Comparison of ENCODE assay signal across 20 cellular contexts in genomic region chr12:89210277-89210676, GRCh38.
DNase-seq lines count a peak whose midpoint lies in the region; ATAC-seq and TF ChIP-seq lines count a peak whose summit lies in the region.
"Had no signal": no experiment of that assay in that cellular context is flagged by ENCODE, and none has a peak within 500 bp of the region (broad histone marks: within the 10 kb centered on the region; RNA-seq: fewer than 3 reads in every experiment).

No MANE protein-coding gene starts in this region.

- no peak overlapping the region for H2BK120ac ChIP-seq in IMR-90 (ENCODE audit: low read depth, low read length)

- H3F3A ChIP-seq in GM23248 (ENCODE audit: insufficient read depth) = peaks cover 23% of the 10 kb centered on the region; the same call in 1 of the 2 replicates
- H3F3A ChIP-seq in neural progenitor cell (ENCODE audit: low read depth) = no peaks in the 10 kb centered on the region

- WGBS in GM23248 (ENCODE audit: low coverage in 1 of 2, low lambda C conversion rate in 2 of 2, missing lambda C conversion rate in 2 of 2), 2 experiments = 64 to 71% methylated on average over 2 of the region's 2 CpGs
- no CpG with 5 or more reads among the region's 2 CpGs for WGBS in IMR-90 (ENCODE audit: extremely low coverage in 2 of 2, insufficient read length in 1 of 2), 2 experiments
- 74 to 95% (median 92%) methylated on average over 2 of the region's 2 CpGs for WGBS in heart left ventricle, 4 donors

- no peak overlapping the region; the same call in 1 of the 2 replicates for H2BK20ac ChIP-seq in IMR-90 (ENCODE audit: low read depth, low read length)

- H3K79me1 ChIP-seq in IMR-90 (ENCODE audit: low read depth in 1 of 2, low read length in 2 of 2) = no peaks in the 10 kb centered on the region

- peak; percentile 19 for ATAC-seq in activated CD4-positive, alpha-beta T cell treated with anti-CD3 and anti-CD28 coated beads for 36 hours
- ATAC-seq in IMR-90 (ENCODE audit: low read depth) (no peak), heart left ventricle (no peak)
- ATAC-seq: A549; activated naive CD8-positive, alpha-beta T cell treated with anti-CD3 and anti-CD28 coated beads, Interleukin-2, amount 50 U/mL, for 24 hours had no signal

- H4K5ac ChIP-seq in IMR-90 (ENCODE audit: low read depth, low read length) = no peak overlapping the region

- H3K4me1 ChIP-seq in GM23248 (ENCODE audit: insufficient read depth) (peaks cover 43% of the 10 kb centered on the region), IMR-90 (ENCODE audit: control insufficient read depth, insufficient read depth, low read length) (peaks cover 4% of the 10 kb centered on the region; the same call in 1 of the 2 replicates), neural progenitor cell (peaks cover 24% of the 10 kb centered on the region), heart left ventricle (peaks cover 0 to 56% (median 10%) of the 10 kb centered on the region in 12 donors)
- H3K4me1 ChIP-seq: A549 had no signal

- no peak for DNase-seq in activated CD4-positive, alpha-beta T cell treated with anti-CD3 and anti-CD28 coated beads for 36 hours
- DNase-seq in activated CD4-positive, alpha-beta T cell treated with anti-CD3 and anti-CD28 coated beads, Interleukin-2, amount 50 U/mL, for 1 hour = no peak
- DNase-seq in GM23248 (peak; percentile 22), IMR-90 (no peak), neural progenitor cell (ENCODE audit: low spot score) (peak; percentile 33), heart left ventricle (no peak), iPS-NIHi7 (ENCODE audit: extremely low spot score) (no peak)
- DNase-seq in activated CD4-positive, CD25-positive, alpha-beta regulatory T cell (lab: John Stamatoyannopoulos, UW) = no peak
- DNase-seq: activated naive CD8-positive, alpha-beta T cell treated with anti-CD3 and anti-CD28 coated beads, Interleukin-2, amount 50 U/mL, for 24 hours; GF-D8; kidney; MG63; NCI-H1694 treated with DMSO at 0.1 percent for 48 hours; Peyer's patch; posterior cingulate gyrus had no signal

- H2AK9ac ChIP-seq in IMR-90 (replicated peaks; ENCODE audit: low read depth, low read length, poor library complexity) = no peak overlapping the region

- TF ChIP-seq POLR2A in IMR-90 (IDR thresholded peaks at IDR 0.05; ENCODE audit: low read depth, low read length) (no peak), heart left ventricle (IDR thresholded peaks at IDR 0.05) (no peak)

- H2BK5ac ChIP-seq in IMR-90 (ENCODE audit: low read depth, low read length, poor library complexity, severe bottlenecking) = no peak overlapping the region

- no peak overlapping the region for H2AK5ac ChIP-seq in IMR-90 (ENCODE audit: low read depth, low read length)

- H3K79me2 ChIP-seq in GM23248 (ENCODE audit: insufficient read depth) = no peaks in the 10 kb centered on the region
- H3K79me2 ChIP-seq in neural progenitor cell (ENCODE audit: low read depth) = no peaks in the 10 kb centered on the region

- H3K4me2 ChIP-seq in GM23248 (ENCODE audit: unreplicated experiment) (no peak overlapping the region), IMR-90 (ENCODE audit: low read depth, low read length) (no peak overlapping the region), neural progenitor cell (peak overlapping the region; percentile 11)
- H3K4me2 ChIP-seq: A549 had no signal

- H3K9me2 ChIP-seq in GM23248 (ENCODE audit: insufficient read depth) = no peaks in the 10 kb centered on the region

- no peak overlapping the region for H3K18ac ChIP-seq in IMR-90 (ENCODE audit: low read depth, low read length)

- H3K4me3 Mint-ChIP-seq in activated CD4-positive, alpha-beta T cell treated with anti-CD3 and anti-CD28 coated beads for 36 hours = no peak overlapping the region
- no peak overlapping the region for H3K4me3 Mint-ChIP-seq in neural progenitor cell
- H3K4me3 Mint-ChIP-seq: activated naive CD8-positive, alpha-beta T cell treated with anti-CD3 and anti-CD28 coated beads, Interleukin-2, amount 50 U/mL, for 24 hours; IgD-negative memory B cell had no signal

- CTCF ChIA-PET in activated CD4-positive, alpha-beta T cell treated with anti-CD3 and anti-CD28 coated beads for 36 hours (lab: Charles Lee) = no interaction called here
- CTCF ChIA-PET in IMR-90 (lab: Yijun Ruan, JAX) = no interaction called here

- no peaks in the 10 kb centered on the region for H3K9me3 ChIP-seq in GM23248 (ENCODE audit: low read depth)
- H3K9me3 ChIP-seq in IMR-90 (ENCODE audit: control insufficient read depth, insufficient read depth, low read length) = no peaks in the 10 kb centered on the region
- H3K9me3 ChIP-seq in neural progenitor cell (ENCODE audit: low read depth) = no peaks in the 10 kb centered on the region
- H3K9me3 ChIP-seq in heart left ventricle = no peaks in the 10 kb centered on the region
- H3K9me3 ChIP-seq: A549; BLaER1 treated with 17β-estradiol and CSF1 and Interleukin-3, amounts not matched to agents 10 nM and 100 nM; MG63; Peyer's patch had no signal

- H4K20me1 ChIP-seq in GM23248 (ENCODE audit: insufficient read depth) = no peaks in the 10 kb centered on the region
- no peaks in the 10 kb centered on the region for H4K20me1 ChIP-seq in IMR-90 (ENCODE audit: insufficient read depth, low read length)
- no peaks in the 10 kb centered on the region for H4K20me1 ChIP-seq in neural progenitor cell (ENCODE audit: low read depth)
- H4K20me1 ChIP-seq: BLaER1 treated with 17β-estradiol and CSF1 and Interleukin-3, amounts not matched to agents 10 nM and 100 nM had no signal

- in situ Hi-C loops in GM23248 (cut with MboI) (no loop called here), IMR-90 (cut with MboI; ENCODE audit: low sequenced_read_pairs) (no loop called here)

- no TSS peak for BruUV-seq in IMR-90 (replicated peaks; lab: Mats Ljungman, UMichigan)

- no peak overlapping the region for H3K23ac ChIP-seq in IMR-90 (ENCODE audit: low read depth, low read length)

- H3K4me1 Mint-ChIP-seq in activated CD4-positive, alpha-beta T cell treated with anti-CD3 and anti-CD28 coated beads for 36 hours = peaks cover 12% of the 10 kb centered on the region
- H3K4me1 Mint-ChIP-seq in neural progenitor cell = peaks cover 39% of the 10 kb centered on the region

- peak overlapping the region; percentile 65; the same call in 1 of the 2 replicates for H3K14ac ChIP-seq in IMR-90 (replicated peaks; ENCODE audit: low read depth, low read length)

- POLR2A ChIA-PET in activated CD4-positive, alpha-beta T cell treated with anti-CD3 and anti-CD28 coated beads for 36 hours (lab: Charles Lee) = no interaction called here
- POLR2A ChIA-PET in IMR-90 (lab: Charles Lee; ENCODE audit: unreplicated experiment) = no interaction called here

- H3K4me3 ChIP-seq in GM23248 (no peak overlapping the region), IMR-90 (ENCODE audit: insufficient read depth, low read depth, low read length) (no peak overlapping the region), neural progenitor cell (no peak overlapping the region), heart left ventricle (no peak overlapping the region)
- H3K4me3 ChIP-seq: A549; BLaER1 treated with 17β-estradiol and CSF1 and Interleukin-3, amounts not matched to agents 10 nM and 100 nM; MG63; Peyer's patch; SK-N-MC had no signal

- no peaks in the 10 kb centered on the region for H3K36me3 Mint-ChIP-seq in activated CD4-positive, alpha-beta T cell treated with anti-CD3 and anti-CD28 coated beads for 36 hours (ENCODE audit: low read depth)
- no peaks in the 10 kb centered on the region for H3K36me3 Mint-ChIP-seq in neural progenitor cell
- H3K36me3 Mint-ChIP-seq: IgD-negative memory B cell had no signal

- no peaks in the 10 kb centered on the region for H3K9me1 ChIP-seq in IMR-90 (ENCODE audit: insufficient read depth, low read length)

- no peak overlapping the region for H3K4ac ChIP-seq in IMR-90 (ENCODE audit: low read depth, low read length)

- TF ChIP-seq CTCF in IMR-90 (conservative IDR thresholded peaks at IDR 0.05; ENCODE audit: low read depth, low read length) (no peak), neural progenitor cell (IDR thresholded peaks at IDR 0.05) (no peak), heart left ventricle (IDR thresholded peaks at IDR 0.05) (no peak)

- H3K9me3 Mint-ChIP-seq in activated CD4-positive, alpha-beta T cell treated with anti-CD3 and anti-CD28 coated beads for 36 hours (ENCODE audit: low read depth) = no peaks in the 10 kb centered on the region
- H3K9me3 Mint-ChIP-seq in neural progenitor cell = no peaks in the 10 kb centered on the region
- H3K9me3 Mint-ChIP-seq: activated naive CD8-positive, alpha-beta T cell treated with anti-CD3 and anti-CD28 coated beads, Interleukin-2, amount 50 U/mL, for 24 hours; IgD-negative memory B cell had no signal

- H3K56ac ChIP-seq in IMR-90 (ENCODE audit: extremely low read depth, insufficient read depth, low read length) = no peak overlapping the region

- dilution Hi-C loops in IMR-90 (cut with HindIII; ENCODE audit: low sequenced_read_pairs, unreplicated experiment) = no loop called here

- H3K27me3 Mint-ChIP-seq in activated CD4-positive, alpha-beta T cell treated with anti-CD3 and anti-CD28 coated beads for 36 hours = no peaks in the 10 kb centered on the region
- peaks cover 11% of the 10 kb centered on the region for H3K27me3 Mint-ChIP-seq in neural progenitor cell (ENCODE audit: insufficient read depth, low read depth)
- H3K27me3 Mint-ChIP-seq: activated naive CD8-positive, alpha-beta T cell treated with anti-CD3 and anti-CD28 coated beads, Interleukin-2, amount 50 U/mL, for 24 hours; IgD-negative memory B cell had no signal

- intact Hi-C loops in activated CD4-positive, alpha-beta T cell treated with anti-CD3 and anti-CD28 coated beads for 36 hours (cut with DNase I, micrococcal nuclease) = no loop called here
- intact Hi-C loops in IMR-90 (cut with micrococcal nuclease) = no loop called here
- intact Hi-C loops in heart left ventricle (cut with DNase I) = loop anchor here in 5 of 10 donors (5.0 to 10.0 kb wide), 5 partner anchors 78 to 155 kb away; partner anchors contain the start of gene DUSP6 (in 1 of the 5)

- peak overlapping the region; percentile 15; the same call in 1 of the 2 replicates for H3K27ac ChIP-seq in GM23248
- H3K27ac ChIP-seq in IMR-90 (ENCODE audit: insufficient read depth, low read length) = no peak overlapping the region
- peak overlapping the region; percentile 14 for H3K27ac ChIP-seq in neural progenitor cell
- H3K27ac ChIP-seq in heart left ventricle = no peak overlapping the region
- H3K27ac ChIP-seq: A549, Peyer's patch, SK-N-MC had no signal

- no peak overlapping the region for H2BK15ac ChIP-seq in IMR-90 (ENCODE audit: low read depth, low read length)

- H2AFZ ChIP-seq in GM23248 (peak overlapping the region; percentile 52; the same call in 1 of the 2 replicates), IMR-90 (replicated peaks; ENCODE audit: low read length, poor library complexity) (no peak overlapping the region), neural progenitor cell (replicated peaks) (no peak overlapping the region)

- H3K9ac ChIP-seq in GM23248 (no peak overlapping the region), IMR-90 (ENCODE audit: low read depth, low read length) (no peak overlapping the region), neural progenitor cell (no peak overlapping the region)
- H3K9ac ChIP-seq: BLaER1 treated with 17β-estradiol and CSF1 and Interleukin-3, amounts not matched to agents 10 nM and 100 nM had no signal

- no peak for TF ChIP-seq RAD21 in IMR-90 (IDR thresholded peaks at IDR 0.05; ENCODE audit: low read length)

- peak overlapping the region in 1 of 2 experiments; percentile 44; a peak in 1 of 4 replicates for H4K8ac ChIP-seq in IMR-90 (ENCODE audit: low read depth in 2 of 2, low read length in 2 of 2)

- H3K36me3 ChIP-seq in GM23248 (ENCODE audit: low read depth) (no peaks in the 10 kb centered on the region), IMR-90 (ENCODE audit: control insufficient read depth, insufficient read depth, low read length) (no peaks in the 10 kb centered on the region), neural progenitor cell (no peaks in the 10 kb centered on the region), heart left ventricle (no peaks in the 10 kb centered on the region)
- H3K36me3 ChIP-seq: BLaER1 treated with 17β-estradiol and CSF1 and Interleukin-3, amounts not matched to agents 10 nM and 100 nM; MG63; Peyer's patch had no signal

- H3K27me3 ChIP-seq in GM23248 (replicated peaks; ENCODE audit: insufficient read depth) (no peaks in the 10 kb centered on the region), IMR-90 (ENCODE audit: control insufficient read depth, insufficient read depth, low read length) (no peaks in the 10 kb centered on the region), neural progenitor cell (no peaks in the 10 kb centered on the region), heart left ventricle (no peaks in the 10 kb centered on the region)
- H3K27me3 ChIP-seq: BLaER1 treated with 17β-estradiol and CSF1 and Interleukin-3, amounts not matched to agents 10 nM and 100 nM; MG63; Peyer's patch had no signal

- no peak overlapping the region for H3K27ac Mint-ChIP-seq in activated CD4-positive, alpha-beta T cell treated with anti-CD3 and anti-CD28 coated beads for 36 hours
- H3K27ac Mint-ChIP-seq in neural progenitor cell = peak overlapping the region; percentile 47
- H3K27ac Mint-ChIP-seq: activated naive CD8-positive, alpha-beta T cell treated with anti-CD3 and anti-CD28 coated beads, Interleukin-2, amount 50 U/mL, for 24 hours; activated T-helper 2 cell treated with anti-CD3 and anti-CD28 coated beads, Interferon-gamma antibody, Interleukin-2, Interleukin-4, amounts not matched to agents 10 μg/mL and 5 μg/mL and 100 μg/mL, durations not matched to agents 14 hours and 24 hours and 36 hours; IgD-negative memory B cell had no signal

- H4K91ac ChIP-seq in IMR-90 (ENCODE audit: insufficient read depth, low read depth, low read length) = no peak overlapping the region

Comparison
In these comparisons a context has a peak if more than half of its experiments do, and no peak if none do; other contexts are left out.
1. DNase-seq: peak in GM23248 (single experiment) and neural progenitor cell (single experiment); none in activated CD4-positive, alpha-beta T cell treated with anti-CD3 and anti-CD28 coated beads for 36 hours (single experiment), activated CD4-positive, alpha-beta T cell treated with anti-CD3 and anti-CD28 coated beads, Interleukin-2, amount 50 U/mL, for 1 hour (single experiment), IMR-90 (single experiment), activated CD4-positive, CD25-positive, alpha-beta regulatory T cell (0 of 4), heart left ventricle (0 of 5) and iPS-NIHi7 (single experiment).
2. H3K27ac ChIP-seq: peak in GM23248 (single experiment) and neural progenitor cell (single experiment); none in IMR-90 (single experiment) and heart left ventricle (0 of 12).